ENCODE assay signal across 10 cellular contexts in the genomic region with DNA sequence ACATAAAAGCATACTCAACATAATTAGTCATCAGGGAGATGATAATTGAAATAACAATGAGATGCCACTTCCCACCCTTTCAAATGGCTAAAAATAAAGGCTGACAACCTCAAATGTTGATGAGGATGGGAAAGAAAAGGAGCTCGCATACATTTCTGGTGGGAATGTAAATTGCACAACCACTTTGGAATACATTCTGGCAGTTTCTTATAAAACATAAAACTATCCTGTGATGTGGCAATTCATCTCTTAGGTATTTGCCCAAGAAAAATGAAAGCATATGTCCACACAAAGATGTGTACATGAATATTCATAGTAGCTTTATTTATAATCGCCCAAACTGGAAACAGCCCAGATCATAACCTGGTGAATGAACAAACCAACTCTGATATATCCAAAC. TPM values are rescaled to one million over a fixed set of nuclear protein-coding genes. Genes with fewer than 3 reads are reported as not detected.
DNase-seq lines count a peak whose midpoint lies in the region; ATAC-seq, FAIRE-seq and TF ChIP-seq lines count a peak whose summit lies in the region.
"Had no signal": no experiment of that assay in that cellular context is flagged by ENCODE, and none has a peak within 500 bp of the region (broad histone marks: within the 10 kb centered on the region; RNA-seq: fewer than 3 reads in every experiment).

No MANE protein-coding gene starts in this region.

- peaks cover 12% of the 10 kb centered on the region for H3K79me2 ChIP-seq in HepG2 (ENCODE audit: insufficient read depth, low read length)

- H3K9me3 ChIP-seq in HepG2 (ENCODE audit: low read length) (no peaks in the 10 kb centered on the region), right lobe of liver (no peaks in the 10 kb centered on the region), iPS-18a (ENCODE audit: control insufficient read depth, low read depth, low read length) (peaks cover 3% of the 10 kb centered on the region), esophagus squamous epithelium (no peaks in the 10 kb centered on the region)

- CTCF ChIA-PET in HepG2 (lab: Yijun Ruan, JAX; ENCODE audit: low intra/inter-chr PET ratio, low total read pairs), result no interaction called here
- CTCF ChIA-PET in activated CD8-positive, alpha-beta T cell treated with anti-CD3 and anti-CD28 coated beads, Interleukin-2, amount 10 ng/mL, durations not matched to agents 7 days and 5 days (lab: Charles Lee), result no interaction called here

- no peak for TF ChIP-seq POLR2A in HepG2 (IDR thresholded peaks at IDR 0.05; ENCODE audit: insufficient read depth in 1 of 2, low read depth in 2 of 2, low read length in 2 of 2)
- no peak for TF ChIP-seq POLR2A in right lobe of liver (IDR thresholded peaks at IDR 0.05)
- TF ChIP-seq POLR2A in esophagus squamous epithelium (IDR thresholded peaks at IDR 0.05), result no peak

- H3K4me2 ChIP-seq in HepG2 (ENCODE audit: low read depth, low read length), result peak overlapping the region; percentile 75

- TF ChIP-seq CTCF in HepG2 (CRISPR knock-in tag; IDR thresholded peaks at IDR 0.05) (no peak), right lobe of liver (IDR thresholded peaks at IDR 0.05) (no peak), esophagus squamous epithelium (IDR thresholded peaks at IDR 0.05) (no peak)

- no peak overlapping the region for H2AFZ ChIP-seq in HepG2 (ENCODE audit: low read length)

- FAIRE-seq in HepG2 (lab: Jason Lieb, UNC), result no peak
- FAIRE-seq: G401.6 had no signal

- 11% methylated on average over 2 of the region's 2 CpGs for WGBS in HepG2 (ENCODE audit: low lambda C conversion rate)
- 44% methylated on average over 2 of the region's 2 CpGs for WGBS in right lobe of liver (ENCODE audit: insufficient coverage, low coverage, low lambda C conversion rate, missing lambda C conversion rate)
- 30 to 43% methylated on average over 2 of the region's 2 CpGs for WGBS in esophagus squamous epithelium, 2 donors

- no peaks in the 10 kb centered on the region for H3K27me3 ChIP-seq in HepG2 (ENCODE audit: control insufficient read depth in 1 of 2, insufficient read depth in 2 of 2, low read length in 2 of 2)
- no peaks in the 10 kb centered on the region for H3K27me3 ChIP-seq in right lobe of liver
- H3K27me3 ChIP-seq in iPS-18a (ENCODE audit: control insufficient read depth, insufficient read depth, low read length), result no peaks in the 10 kb centered on the region
- H3K27me3 ChIP-seq in esophagus squamous epithelium, result peaks cover 0 to 3% (median 0%) of the 10 kb centered on the region in 4 donors

- no TSS peak for BruUV-seq in HepG2 (replicated peaks; lab: Mats Ljungman, UMichigan)

- intact Hi-C loops in HepG2 (cut with micrococcal nuclease; ENCODE audit: unreplicated experiment) (no loop called here), right lobe of liver (cut with DNase I) (no loop called here), esophagus squamous epithelium (cut with DNase I) (no loop called here)

- TF ChIP-seq RAD21 in HepG2 (CRISPR knock-in tag; IDR thresholded peaks at IDR 0.05), result no peak

- peaks cover 37% of the 10 kb centered on the region for H3K4me1 ChIP-seq in HepG2 (ENCODE audit: insufficient read depth, low read length)
- H3K4me1 ChIP-seq in right lobe of liver, result no peaks in the 10 kb centered on the region
- peaks cover 3% of the 10 kb centered on the region for H3K4me1 ChIP-seq in iPS-18a (ENCODE audit: control insufficient read depth, low read depth, low read length)
- peaks cover 0 to 23% (median 0%) of the 10 kb centered on the region in 3 donors for H3K4me1 ChIP-seq in esophagus squamous epithelium

- no peaks in the 10 kb centered on the region for H3K9me3 Mint-ChIP-seq in activated CD8-positive, alpha-beta T cell treated with anti-CD3 and anti-CD28 coated beads, Interleukin-2, amount 10 ng/mL, durations not matched to agents 7 days and 5 days (ENCODE audit: insufficient read depth)

- ATAC-seq in HepG2 (no peak), right lobe of liver (no peak), HG03378 (IDR thresholded peaks at IDR 0.05; ENCODE audit: unreplicated experiment) (no peak)
- ATAC-seq in activated CD8-positive, alpha-beta T cell treated with anti-CD3 and anti-CD28 coated beads, Interleukin-2, amount 10 ng/mL, durations not matched to agents 7 days and 5 days, result no peak

- in situ Hi-C loops in HepG2 (cut with HindIII; ENCODE audit: extremely low pct_ligation_motif_present, low pct_unique_long_range_greater_than_20kb), result no loop called here

- peaks cover 36% of the 10 kb centered on the region for H3K4me1 Mint-ChIP-seq in activated CD8-positive, alpha-beta T cell treated with anti-CD3 and anti-CD28 coated beads, Interleukin-2, amount 10 ng/mL, durations not matched to agents 7 days and 5 days (ENCODE audit: low read depth)

- H4K20me1 ChIP-seq in HepG2 (ENCODE audit: insufficient read depth, low read length), result no peaks in the 10 kb centered on the region

- peaks cover 23% of the 10 kb centered on the region for H3K36me3 Mint-ChIP-seq in activated CD8-positive, alpha-beta T cell treated with anti-CD3 and anti-CD28 coated beads, Interleukin-2, amount 10 ng/mL, durations not matched to agents 7 days and 5 days (ENCODE audit: low read depth)

- H3K27ac ChIP-seq in HepG2 (ENCODE audit: extremely low read length, insufficient read depth, low read length) (no peak overlapping the region), right lobe of liver (no peak overlapping the region), iPS-18a (ENCODE audit: low read length) (no peak overlapping the region), esophagus squamous epithelium (no peak overlapping the region)

- H3K4me3 ChIP-seq in HepG2 (replicated peaks in 1 of 3; ENCODE audit: insufficient read depth in 1 of 3, low read depth in 2 of 3, low read length in 3 of 3) (peak overlapping the region in 1 of 3 experiments; percentile 43; a peak in 1 of 6 replicates), right lobe of liver (no peak overlapping the region), iPS-18a (ENCODE audit: low read length) (peak overlapping the region; percentile 58), esophagus squamous epithelium (peak overlapping the region in 1 of 4 donors; percentile 77)

- TF ChIP-seq EP300 in HepG2 (IDR thresholded peaks at IDR 0.05; ENCODE audit: low read depth in 2 of 2, low read length in 2 of 2), result no peak
- TF ChIP-seq EP300 in HepG2 (CRISPR knock-in tag; IDR thresholded peaks at IDR 0.05; ENCODE audit: borderline replicate concordance), result no peak

- peaks cover 14% of the 10 kb centered on the region for H3K27me3 Mint-ChIP-seq in activated CD8-positive, alpha-beta T cell treated with anti-CD3 and anti-CD28 coated beads, Interleukin-2, amount 10 ng/mL, durations not matched to agents 7 days and 5 days (ENCODE audit: low read depth)

- no peak overlapping the region for H3K9ac ChIP-seq in HepG2 (ENCODE audit: insufficient read depth, low read depth, low read length)
- no peak overlapping the region for H3K9ac ChIP-seq in iPS-18a (ENCODE audit: low read length)

- H3K27ac Mint-ChIP-seq in activated CD8-positive, alpha-beta T cell treated with anti-CD3 and anti-CD28 coated beads, Interleukin-2, amount 10 ng/mL, durations not matched to agents 7 days and 5 days, result no peak overlapping the region

- peak overlapping the region; percentile 86 for H3K4me3 Mint-ChIP-seq in activated CD8-positive, alpha-beta T cell treated with anti-CD3 and anti-CD28 coated beads, Interleukin-2, amount 10 ng/mL, durations not matched to agents 7 days and 5 days

- 0 out of 5 replicates have a peak, but pooled peaks cover 0 to 8% of the 10 kb centered on the region in 2 experiments for H3K36me3 ChIP-seq in HepG2 (replicated peaks in 1 of 2; ENCODE audit: control insufficient read depth in 1 of 2, insufficient read depth in 2 of 2, low read length in 2 of 2)
- no peaks in the 10 kb centered on the region for H3K36me3 ChIP-seq in right lobe of liver
- H3K36me3 ChIP-seq in iPS-18a (ENCODE audit: control insufficient read depth, low read depth, low read length), result peaks cover 4% of the 10 kb centered on the region
- H3K36me3 ChIP-seq in esophagus squamous epithelium, result peaks cover 0 to 6% (median 0%) of the 10 kb centered on the region in 3 donors

- DNase-seq in HepG2 (ENCODE audit: low spot score), result no peak
- DNase-seq in right lobe of liver, result no peak
- no peak for DNase-seq in activated CD8-positive, alpha-beta T cell treated with anti-CD3 and anti-CD28 coated beads, Interleukin-2, amount 10 ng/mL, durations not matched to agents 7 days and 5 days
- no peak for DNase-seq in medulla oblongata (ENCODE audit: extremely low spot score)
- DNase-seq in AG20443 (ENCODE audit: low spot score), result no peak
- DNase-seq in esophagus squamous epithelium (lab: John Stamatoyannopoulos, UW), result no peak

- POLR2A ChIA-PET in HepG2 (lab: Yijun Ruan, JAX), result no interaction called here
- POLR2A ChIA-PET in activated CD8-positive, alpha-beta T cell treated with anti-CD3 and anti-CD28 coated beads, Interleukin-2, amount 10 ng/mL, durations not matched to agents 7 days and 5 days (lab: Charles Lee), result no interaction called here

RNA-seq across cellular contexts. Expression of a gene that starts 0.7 kb away (rescaled TPM):
- total RNA-seq in HepG2 (2016; rRNA removed; fragmentation: Illumina TruSeq; extraction: Trizol) (6.4 and 9.5 TPM in 2 replicates), right lobe of liver (10 to 100 TPM in 3 of 6 experiments, 1 to 10 TPM in 3; 8.1 to 12.0 (median 10.3) TPM), esophagus squamous epithelium (1 to 10 TPM; 1.5 to 6.5 (median 2.9) TPM)
- total RNA-seq in HepG2 (2016; cell fraction: cytosol; rRNA removed; fragmentation: Illumina TruSeq; extraction: Trizol; ENCODE audit: low read depth), result 0.97 and 1.0 TPM in 2 replicates
- total RNA-seq in HepG2 (2016; cell fraction: insoluble cytoplasmic fraction; rRNA removed; fragmentation: Illumina TruSeq; extraction: Trizol), result 6.2 and 8.0 TPM in 2 replicates
- total RNA-seq in HepG2 (2016; cell fraction: membrane; rRNA removed; fragmentation: Illumina TruSeq; extraction: Trizol), result 4.4 and 4.5 TPM in 2 replicates
- 7.7 and 8.6 TPM in 2 replicates for total RNA-seq in HepG2 (2016; cell fraction: nucleus; rRNA removed; fragmentation: Illumina TruSeq; extraction: Trizol)
- 11.1 and 11.8 TPM in 2 replicates for polyA plus RNA-seq in HepG2 (2011; rRNA removed)
- 8.5 and 10.9 TPM in 2 replicates for polyA plus RNA-seq in HepG2 (2011; cell fraction: cytosol; rRNA removed)
- polyA plus RNA-seq in HepG2 (2011; cell fraction: nucleus; rRNA removed), result 17.6 and 17.9 TPM in 2 replicates
- 6.0 and 6.7 TPM in 2 replicates for polyA plus RNA-seq in HepG2 (2012)
- polyA plus RNA-seq in HepG2 (2016; cell fraction: cytosol; fragmentation: Illumina TruSeq; extraction: Trizol; ENCODE audit: low read depth), result 0.53 and 0.69 TPM in 2 replicates
- 8.9 and 9.7 TPM in 2 replicates for polyA plus RNA-seq in HepG2 (2016; cell fraction: insoluble cytoplasmic fraction; fragmentation: Illumina TruSeq; extraction: Trizol; ENCODE audit: low read depth)
- polyA plus RNA-seq in HepG2 (2016; cell fraction: membrane; fragmentation: Illumina TruSeq; extraction: Trizol; ENCODE audit: low read depth), result 2.7 and 3.0 TPM in 2 replicates
- 15.4 and 17.7 TPM in 2 replicates for polyA plus RNA-seq in HepG2 (2016; cell fraction: nucleus; fragmentation: Illumina TruSeq; extraction: Trizol; ENCODE audit: insufficient read depth, low read depth)
- 8.3 and 23.4 TPM in 2 replicates for polyA minus RNA-seq in HepG2 (2011; rRNA and poly(A)+ RNA removed; ENCODE audit: low replicate concordance)
- polyA minus RNA-seq in HepG2 (2011; cell fraction: cytosol; rRNA and poly(A)+ RNA removed), result 8.7 and 10.3 TPM in 2 replicates
- 13.6 and 14.9 TPM in 2 replicates for polyA minus RNA-seq in HepG2 (2011; cell fraction: nucleus; rRNA and poly(A)+ RNA removed)
- 10 to 100 TPM; 20.8 to 22.3 TPM for total RNA-seq in activated CD8-positive, alpha-beta T cell treated with anti-CD3 and anti-CD28 coated beads, Interleukin-2, amount 10 ng/mL, durations not matched to agents 7 days and 5 days

RNA-seq across cellular contexts. Expression of a gene that starts 11.7 kb away (rescaled TPM):
- total RNA-seq in HepG2 (2016; rRNA removed; fragmentation: Illumina TruSeq; extraction: Trizol), result not detected in 2 replicates
- total RNA-seq in HepG2 (2016; cell fraction: cytosol; rRNA removed; fragmentation: Illumina TruSeq; extraction: Trizol; ENCODE audit: low read depth), result not detected in 2 replicates
- not detected in 2 replicates for total RNA-seq in HepG2 (2016; cell fraction: insoluble cytoplasmic fraction; rRNA removed; fragmentation: Illumina TruSeq; extraction: Trizol)
- total RNA-seq in HepG2 (2016; cell fraction: membrane; rRNA removed; fragmentation: Illumina TruSeq; extraction: Trizol), result not detected in 2 replicates
- total RNA-seq in HepG2 (2016; cell fraction: nucleus; rRNA removed; fragmentation: Illumina TruSeq; extraction: Trizol), result not detected in 2 replicates
- not detected in 2 replicates for polyA plus RNA-seq in HepG2 (2011; rRNA removed)
- polyA plus RNA-seq in HepG2 (2011; cell fraction: cytosol; rRNA removed), result not detected in 2 replicates
- not detected in 2 replicates for polyA plus RNA-seq in HepG2 (2011; cell fraction: nucleus; rRNA removed)
- not detected in 2 replicates for polyA plus RNA-seq in HepG2 (2012)
- polyA plus RNA-seq in HepG2 (2016; cell fraction: cytosol; fragmentation: Illumina TruSeq; extraction: Trizol; ENCODE audit: low read depth), result not detected in 2 replicates
- polyA plus RNA-seq in HepG2 (2016; cell fraction: insoluble cytoplasmic fraction; fragmentation: Illumina TruSeq; extraction: Trizol; ENCODE audit: low read depth), result not detected in 2 replicates
- polyA plus RNA-seq in HepG2 (2016; cell fraction: membrane; fragmentation: Illumina TruSeq; extraction: Trizol; ENCODE audit: low read depth), result not detected in 2 replicates
- not detected in 2 replicates for polyA plus RNA-seq in HepG2 (2016; cell fraction: nucleus; fragmentation: Illumina TruSeq; extraction: Trizol; ENCODE audit: insufficient read depth, low read depth)
- not detected in 2 replicates for polyA minus RNA-seq in HepG2 (2011; rRNA and poly(A)+ RNA removed; ENCODE audit: low replicate concordance)
- polyA minus RNA-seq in HepG2 (2011; cell fraction: cytosol; rRNA and poly(A)+ RNA removed), result not detected in 2 replicates
- not detected in 2 replicates for polyA minus RNA-seq in HepG2 (2011; cell fraction: nucleus; rRNA and poly(A)+ RNA removed)
- not detected for total RNA-seq in right lobe of liver
- total RNA-seq in activated CD8-positive, alpha-beta T cell treated with anti-CD3 and anti-CD28 coated beads, Interleukin-2, amount 10 ng/mL, durations not matched to agents 7 days and 5 days, result not detected
- total RNA-seq in esophagus squamous epithelium, result not detected
- total RNA-seq: left colon had no signal
